In the genomic region with DNA sequence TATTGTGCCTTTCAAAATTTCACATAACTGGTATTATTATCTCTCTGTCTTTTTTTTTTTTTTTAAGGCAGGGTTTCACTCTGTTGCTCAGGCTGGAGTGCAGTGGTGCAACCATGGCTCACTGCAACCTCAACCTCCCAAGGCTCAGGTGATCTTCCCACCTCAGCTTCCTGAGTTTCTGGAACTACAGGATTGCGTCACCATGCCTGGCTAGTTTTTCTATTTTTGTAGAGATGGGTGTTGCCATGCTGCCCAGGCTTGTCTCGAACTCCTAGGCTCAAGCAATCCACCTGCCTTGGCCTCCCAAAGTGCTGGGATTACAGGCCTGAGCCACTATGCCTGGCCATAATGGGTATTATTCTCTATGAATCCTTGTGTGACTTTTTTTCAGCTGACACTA, we compare ENCODE assay signal across 1 cellular context.
TF ChIP-seq lines count a peak whose summit lies in the region.

No MANE protein-coding gene starts in this region.

TF ChIP-seq in IMR-90, 13 proteins besides CTCF, POLR2A, EP300 and RAD21:
- TF ChIP-seq RCOR1 (IDR thresholded peaks at IDR 0.05; ENCODE audit: insufficient replicate concordance, low read length) (no peak), RFX5 (IDR thresholded peaks at IDR 0.05; ENCODE audit: low read depth, low read length) (no peak), CEBPB (IDR thresholded peaks at IDR 0.05; ENCODE audit: low read depth, low read length) (peak; percentile 1; the same call in 1 of the 2 replicates), NFE2L2 (IDR thresholded peaks at IDR 0.05; ENCODE audit: low read depth, low read length) (no peak)
